Comparison of ENCODE assay signal across 13 cellular contexts in the genomic region with DNA sequence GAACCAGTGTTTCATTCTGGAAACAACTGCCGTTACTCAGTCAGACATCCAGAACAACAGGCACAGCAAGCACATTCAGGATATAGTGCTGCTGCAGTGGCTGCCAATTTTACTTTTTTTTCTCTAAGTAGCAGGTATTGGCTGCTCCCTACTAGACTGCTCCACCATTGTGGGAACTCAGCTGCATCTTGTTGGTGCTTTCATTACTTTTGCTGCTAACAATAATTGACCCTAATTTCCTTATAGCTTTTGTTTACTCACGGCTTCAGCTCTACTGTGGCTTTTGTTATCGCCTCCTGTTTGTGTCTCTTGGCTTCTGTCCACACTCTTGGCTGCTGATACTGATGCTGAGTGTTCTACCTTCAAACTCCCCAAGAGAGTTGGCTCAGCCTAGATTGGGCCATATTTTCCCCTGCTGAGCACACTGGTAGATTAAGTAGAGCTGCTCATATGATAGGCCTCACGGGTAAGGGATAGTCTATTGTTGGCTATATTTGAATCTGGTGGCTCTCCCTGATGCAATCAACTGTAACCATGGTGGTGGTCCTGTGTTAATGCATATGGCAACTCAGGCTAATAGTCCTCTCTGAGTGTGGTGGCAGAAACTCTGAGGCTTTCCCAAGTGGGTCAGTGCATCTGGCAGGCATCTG. TPM values are rescaled to one million over a fixed set of nuclear protein-coding genes. Genes with fewer than 3 reads are reported as not detected.
DNase-seq lines count a peak whose midpoint lies in the region; ATAC-seq, FAIRE-seq and TF ChIP-seq lines count a peak whose summit lies in the region.
"Had no signal": no experiment of that assay in that cellular context is flagged by ENCODE, and none has a peak within 500 bp of the region (broad histone marks: within the 10 kb centered on the region; RNA-seq: fewer than 3 reads in every experiment).

No MANE protein-coding gene starts in this region.

- H4K20me1 ChIP-seq in endothelial cell of umbilical vein (replicated peaks; ENCODE audit: control insufficient read depth, extremely low read depth, insufficient read depth, low read length), result no peaks in the 10 kb centered on the region

- no peaks in the 10 kb centered on the region for H3K27me3 ChIP-seq in right atrium auricular region
- peaks cover 4 to 21% of the 10 kb centered on the region in 2 experiments for H3K27me3 ChIP-seq in endothelial cell of umbilical vein (ENCODE audit: control insufficient read depth in 2 of 2, insufficient read depth in 2 of 2, low read length in 2 of 2)
- H3K27me3 ChIP-seq in upper lobe of right lung, result no peaks in the 10 kb centered on the region

- no peak for TF ChIP-seq POLR2A in endothelial cell of umbilical vein (IDR thresholded peaks at IDR 0.05; ENCODE audit: low read depth, low read length)

- H3K4me2 ChIP-seq in endothelial cell of umbilical vein (ENCODE audit: insufficient read depth, low read length), result no peak overlapping the region

- dilution Hi-C loops in endothelial cell of umbilical vein (cut with MboI; ENCODE audit: extremely low pct_ligation_motif_present, low sequenced_read_pairs), result no loop called here

- no peaks in the 10 kb centered on the region for H3K79me2 ChIP-seq in endothelial cell of umbilical vein (ENCODE audit: control insufficient read depth, insufficient read depth, low read length)

- H3K4me1 ChIP-seq in right atrium auricular region (no peaks in the 10 kb centered on the region), endothelial cell of umbilical vein (ENCODE audit: control insufficient read depth, extremely low read depth, insufficient read depth, low read length) (no peaks in the 10 kb centered on the region), upper lobe of right lung (no peaks in the 10 kb centered on the region)

- DNase-seq in left ventricle myocardium superior (no peak), right atrium auricular region (ENCODE audit: low spot score) (no peak), NCI-H69 (lab: John Stamatoyannopoulos, UW) (peak; percentile 81), endothelial cell of umbilical vein (ENCODE audit: low read depth, low spot score) (peak; percentile 75), upper lobe of right lung (no peak), NOMO-1 treated with DMSO at 0.1 percent for 48 hours (lab: John Stamatoyannopoulos, UW; ENCODE audit: unreplicated experiment) (no peak), SW 1271 (lab: John Stamatoyannopoulos, UW) (no peak)
- DNase-seq: activated CD8-positive, alpha-beta T cell treated with anti-CD3 and anti-CD28 coated beads, Interleukin-2, amount 10 ng/mL, durations not matched to agents 7 days and 5 days; RPMI8226; T-helper 17 cell had no signal

- H3K4me3 ChIP-seq in right atrium auricular region (no peak overlapping the region), endothelial cell of umbilical vein (replicated peaks in 1 of 3; ENCODE audit: insufficient read depth in 1 of 3, low read depth in 1 of 3, low read length in 3 of 3) (no peak overlapping the region), upper lobe of right lung (no peak overlapping the region)

- H3K27ac ChIP-seq in right atrium auricular region (no peak overlapping the region), endothelial cell of umbilical vein (ENCODE audit: insufficient read depth, low read depth, low read length) (no peak overlapping the region), upper lobe of right lung (no peak overlapping the region)

- no TSS peak for BruUV-seq in endothelial cell of umbilical vein (replicated peaks; lab: Mats Ljungman, UMichigan)

- CTCF ChIA-PET in endothelial cell of umbilical vein (lab: Charles Lee), result no interaction called here

- ATAC-seq in left ventricle myocardium superior, result peak; percentile 26
- ATAC-seq in upper lobe of right lung, result peak; percentile 49
- ATAC-seq in GM21390 (IDR thresholded peaks at IDR 0.05; ENCODE audit: unreplicated experiment), result no peak
- ATAC-seq: activated CD8-positive, alpha-beta T cell treated with anti-CD3 and anti-CD28 coated beads, Interleukin-2, amount 10 ng/mL, durations not matched to agents 7 days and 5 days; T-helper 17 cell had no signal

- no peaks in the 10 kb centered on the region for H3K36me3 ChIP-seq in right atrium auricular region
- no peaks in the 10 kb centered on the region for H3K36me3 ChIP-seq in endothelial cell of umbilical vein (ENCODE audit: control insufficient read depth in 2 of 2, extremely low read depth in 1 of 2, insufficient read depth in 2 of 2, low read length in 2 of 2)
- no peaks in the 10 kb centered on the region for H3K36me3 ChIP-seq in upper lobe of right lung

- TF ChIP-seq CTCF in right atrium auricular region (IDR thresholded peaks at IDR 0.05) (no peak), endothelial cell of umbilical vein (IDR thresholded peaks at IDR 0.05; ENCODE audit: extremely low read depth in 1 of 2, insufficient read depth in 1 of 2, low read depth in 1 of 2, low read length in 2 of 2) (no peak), upper lobe of right lung (IDR thresholded peaks at IDR 0.05) (no peak)

- POLR2A ChIA-PET in endothelial cell of umbilical vein (lab: Charles Lee), result no interaction called here

- peak; percentile 73 for FAIRE-seq in endothelial cell of umbilical vein (lab: Jason Lieb, UNC)

- no peaks in the 10 kb centered on the region for H3K9me1 ChIP-seq in endothelial cell of umbilical vein (replicated peaks; ENCODE audit: control insufficient read depth, extremely low read depth, insufficient read depth, low read length)

- intact Hi-C loops in left ventricle myocardium superior (cut with micrococcal nuclease), result no loop called here
- intact Hi-C loops in endothelial cell of umbilical vein (cut with micrococcal nuclease), result no loop called here
- intact Hi-C loops in upper lobe of right lung (cut with DNase I), result no loop called here

- no peak overlapping the region for H2AFZ ChIP-seq in endothelial cell of umbilical vein (ENCODE audit: low read depth, low read length)

- no peaks in the 10 kb centered on the region for H3K9me3 ChIP-seq in right atrium auricular region
- H3K9me3 ChIP-seq in endothelial cell of umbilical vein (replicated peaks; ENCODE audit: control insufficient read depth, insufficient read depth, low read length), result no peaks in the 10 kb centered on the region
- H3K9me3 ChIP-seq in upper lobe of right lung, result no peaks in the 10 kb centered on the region

- H3K9ac ChIP-seq in endothelial cell of umbilical vein (replicated peaks; ENCODE audit: extremely low read depth, insufficient read depth, low read length), result no peak overlapping the region

TF ChIP-seq in endothelial cell of umbilical vein, 7 proteins besides CTCF, POLR2A, EP300 and RAD21:
- TF ChIP-seq MYC (IDR thresholded peaks at IDR 0.05; ENCODE audit: low read depth, low read length), result no peak
- peak; percentile 43 for TF ChIP-seq POLR2AphosphoS5 (IDR thresholded peaks at IDR 0.05; ENCODE audit: insufficient read depth, low read depth, low read length)
- peak; percentile 47 for TF ChIP-seq GATA2 (IDR thresholded peaks at IDR 0.05; ENCODE audit: insufficient read depth, insufficient read length, low read depth, low read length)
- no peak for TF ChIP-seq MAX (IDR thresholded peaks at IDR 0.05; ENCODE audit: insufficient read depth, insufficient read length)
- TF ChIP-seq JUN (IDR thresholded peaks at IDR 0.05; ENCODE audit: borderline replicate concordance, insufficient read depth, insufficient read length, low read depth), result no peak
- TF ChIP-seq EZH2 (IDR thresholded peaks at IDR 0.05; ENCODE audit: borderline replicate concordance, low read depth, low read length, severe bottlenecking), result no peak

RNA-seq across cellular contexts. Expression of gene IL2, which starts 44.5 kb away (rescaled TPM):
- total RNA-seq in left ventricle myocardium superior, result not detected
- total RNA-seq in right atrium auricular region, result not detected
- total RNA-seq in endothelial cell of umbilical vein, result not detected in 2 replicates
- polyA plus RNA-seq in endothelial cell of umbilical vein, result not detected in 2 replicates
- not detected in 2 replicates for polyA plus RNA-seq in endothelial cell of umbilical vein (2011; cell fraction: cytosol; rRNA removed)
- not detected in 2 replicates for polyA plus RNA-seq in endothelial cell of umbilical vein (2011; cell fraction: nucleus; rRNA removed)
- not detected in 2 replicates for polyA plus RNA-seq in endothelial cell of umbilical vein (2012)
- not detected in 2 replicates for polyA minus RNA-seq in endothelial cell of umbilical vein
- polyA minus RNA-seq in endothelial cell of umbilical vein (2011; cell fraction: cytosol; rRNA and poly(A)+ RNA removed), result not detected
- polyA minus RNA-seq in endothelial cell of umbilical vein (2011; cell fraction: nucleus; rRNA and poly(A)+ RNA removed), result not detected in 2 replicates
- not detected for total RNA-seq in upper lobe of right lung
- total RNA-seq: chondrocyte, mesothelial cell of epicardium had no signal

Comparison
In these comparisons a context has a peak if more than half of its experiments do, and no peak if none do; other contexts are left out.
1. DNase-seq: peak in NCI-H69 (single experiment) and endothelial cell of umbilical vein (single experiment); none in left ventricle myocardium superior (single experiment), right atrium auricular region (single experiment), upper lobe of right lung (single experiment), NOMO-1 treated with DMSO at 0.1 percent for 48 hours (single experiment) and SW 1271 (0 of 2).